In the genomic region with DNA sequence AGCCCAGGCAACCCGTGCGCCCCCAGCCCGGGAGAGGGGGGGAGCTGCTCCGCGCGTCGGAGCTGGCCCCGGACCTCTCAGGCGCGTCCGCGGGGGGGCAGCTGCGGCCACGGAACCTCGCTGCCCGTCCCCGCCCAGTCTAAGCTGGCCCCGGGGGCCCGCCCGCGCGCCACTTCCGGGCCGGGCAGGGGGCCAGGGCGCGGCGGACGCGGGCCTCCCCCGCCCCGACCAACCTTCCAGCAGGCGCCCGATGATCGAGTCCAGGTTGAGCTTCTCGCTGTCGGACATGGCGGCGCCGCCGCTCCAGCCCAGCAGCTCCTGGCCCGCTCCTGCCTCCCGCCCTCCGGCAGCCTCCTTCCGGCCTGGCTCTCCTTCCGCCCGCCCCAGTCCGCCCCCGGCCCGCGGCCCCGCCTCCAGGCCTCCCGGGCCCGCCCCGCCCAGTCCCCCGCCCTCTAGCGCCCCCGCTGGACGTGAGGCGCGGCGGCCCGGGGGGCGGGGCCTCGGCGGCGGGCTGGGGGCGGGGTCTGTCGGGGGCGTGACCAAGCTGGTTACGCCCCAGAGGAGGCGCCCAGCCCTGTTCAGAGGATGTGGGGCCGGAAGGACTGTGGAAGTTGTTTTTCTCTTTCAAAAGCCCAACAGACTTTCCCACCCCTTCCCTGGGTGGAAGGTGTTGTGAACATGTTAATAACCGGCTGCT, we compare ENCODE assay signal across 8 cellular contexts. TPM values are rescaled to one million over a fixed set of nuclear protein-coding genes. Genes with fewer than 3 reads are reported as not detected.
A peak's percentile ranks its signal among the peaks of the same experiment; 100 is the strongest.
DNase-seq lines count a peak whose midpoint lies in the region; ATAC-seq, FAIRE-seq and TF ChIP-seq lines count a peak whose summit lies in the region.

Gene PPP1CA (minus strand): TSS at position 364 of the 697 bp plus-strand sequence. CDS start 76 bp downstream, at position 288.

- peak; percentile 27 for DNase-seq in BJ (ENCODE audit: low read depth)
- DNase-seq in GM19239 (ENCODE audit: insufficient read length, low spot score): peak; percentile 98
- peak; percentile 90 for DNase-seq in NCI-H748 (lab: John Stamatoyannopoulos, UW; ENCODE audit: unreplicated experiment)
- DNase-seq in activated CD4-positive, alpha-beta T cell treated with anti-CD3 and anti-CD28 coated beads, Interleukin-2, amount 10 ng/mL, durations not matched to agents 7 days and 5 days: peak; percentile 90
- DNase-seq in cortex of kidney (lab: John Stamatoyannopoulos, UW): peak; percentile 61
- peak; percentile 92 for DNase-seq in left lobe of liver (ENCODE audit: low spot score)
- peak; percentile 90 to 91 for DNase-seq in stimulated activated CD4-positive, alpha-beta T cell treated with anti-CD3 and anti-CD28 coated beads, Interleukin-2, amount 100 ng/mL, for 24 hours

- H3K36me3 Mint-ChIP-seq in activated CD4-positive, alpha-beta T cell treated with anti-CD3 and anti-CD28 coated beads, Interleukin-2, amount 10 ng/mL, durations not matched to agents 7 days and 5 days (ENCODE audit: low read depth): peaks cover 58% of the 10 kb centered on the region

- TF ChIP-seq CTCF in BJ (IDR thresholded peaks at IDR 0.05; ENCODE audit: insufficient read depth, low read depth, low read length): 0 out of 2 replicates have a peak, but pooled peaks have one; percentile 7

- H3K4me1 Mint-ChIP-seq in activated CD4-positive, alpha-beta T cell treated with anti-CD3 and anti-CD28 coated beads, Interleukin-2, amount 10 ng/mL, durations not matched to agents 7 days and 5 days: peaks cover 61% of the 10 kb centered on the region

- H3K27me3 Mint-ChIP-seq in activated CD4-positive, alpha-beta T cell treated with anti-CD3 and anti-CD28 coated beads, Interleukin-2, amount 10 ng/mL, durations not matched to agents 7 days and 5 days: no peaks in the 10 kb centered on the region

- FAIRE-seq in GM19239 (lab: Jason Lieb, UNC): peak; percentile 91

- H3K9me3 Mint-ChIP-seq in activated CD4-positive, alpha-beta T cell treated with anti-CD3 and anti-CD28 coated beads, Interleukin-2, amount 10 ng/mL, durations not matched to agents 7 days and 5 days: no peaks in the 10 kb centered on the region

- peak within 1 kb of the TSS; percentile 98 for H3K4me3 ChIP-seq in BJ (ENCODE audit: low read depth, low read length)

- H3K27me3 ChIP-seq in BJ (ENCODE audit: control insufficient read depth, insufficient read depth, low read length): no peaks in the 10 kb centered on the region

- peak; percentile 64 for ATAC-seq in HG03442 (IDR thresholded peaks at IDR 0.05; ENCODE audit: unreplicated experiment)
- ATAC-seq in left lobe of liver: peak; percentile 90

- H3K27ac Mint-ChIP-seq in activated CD4-positive, alpha-beta T cell treated with anti-CD3 and anti-CD28 coated beads, Interleukin-2, amount 10 ng/mL, durations not matched to agents 7 days and 5 days: peak within 1 kb of the TSS; percentile 97

- POLR2A ChIA-PET in BJ (lab: Charles Lee): interaction anchor here (0.5 to 1.5 kb wide), 4 partner anchors 10 to 66 kb away, joined by 3 to 29 read pairs (median 16); partner anchors contain the start of genes CLCF1 and RAD9A
- POLR2A ChIA-PET in activated CD4-positive, alpha-beta T cell treated with anti-CD3 and anti-CD28 coated beads, Interleukin-2, amount 10 ng/mL, durations not matched to agents 7 days and 5 days (lab: Charles Lee): interaction anchor here (0.6 to 2.2 kb wide), 5 partner anchors 10 to 161 kb away, joined by 6 to 10 read pairs (median 6); partner anchors contain the start of genes PTPRCAP, RAD9A and TMEM134

- H3K4me3 Mint-ChIP-seq in activated CD4-positive, alpha-beta T cell treated with anti-CD3 and anti-CD28 coated beads, Interleukin-2, amount 10 ng/mL, durations not matched to agents 7 days and 5 days: peak within 1 kb of the TSS; percentile 95

- peaks cover 24% of the 10 kb centered on the region for H3K36me3 ChIP-seq in BJ (ENCODE audit: control insufficient read depth, insufficient read depth, low read length)

- CTCF ChIA-PET in BJ (lab: Yijun Ruan, JAX): interaction anchor here (0.8 to 2.7 kb wide), 26 partner anchors 10 to 113 kb away, joined by 3 to 16 read pairs (median 4); partner anchors contain the start of genes CLCF1, CORO1B, PITPNM1 and RAD9A
- CTCF ChIA-PET in activated CD4-positive, alpha-beta T cell treated with anti-CD3 and anti-CD28 coated beads, Interleukin-2, amount 10 ng/mL, durations not matched to agents 7 days and 5 days (lab: Charles Lee): interaction anchor here (0.5 to 38.4 kb wide), 44 partner anchors 10 to 282 kb away, joined by 3 to 841 read pairs (median 5); partner anchors contain the start of genes AIP, CARNS1, CLCF1 and KDM2A

RNA-seq across cellular contexts. Expression of gene PPP1CA, which starts in this region (rescaled TPM):
- 146 and 233 TPM in 2 replicates for polyA plus RNA-seq in BJ (2011; rRNA removed)
- polyA minus RNA-seq in BJ (2011; rRNA and poly(A)+ RNA removed): 104 and 141 TPM in 2 replicates
- total RNA-seq in activated CD4-positive, alpha-beta T cell treated with anti-CD3 and anti-CD28 coated beads, Interleukin-2, amount 10 ng/mL, durations not matched to agents 7 days and 5 days: 100 to 1,000 TPM; 301 to 331 TPM
- 63.1 TPM for total RNA-seq in left lobe of liver

Comparison
In these comparisons a context has a peak if more than half of its experiments do, and no peak if none do; other contexts are left out.
1. Peak in every context shown above with its lines: DNase-seq, ATAC-seq and H3K4me3 ChIP-seq.
2. DNase-seq: peak in every context shown above with its lines; median percentile 98 in GM19239; 92 in left lobe of liver; 90 in stimulated activated CD4-positive, alpha-beta T cell treated with anti-CD3 and anti-CD28 coated beads, Interleukin-2, amount 100 ng/mL, for 24 hours; 90 in NCI-H748; 90 in activated CD4-positive, alpha-beta T cell treated with anti-CD3 and anti-CD28 coated beads, Interleukin-2, amount 10 ng/mL, durations not matched to agents 7 days and 5 days; 61 in cortex of kidney; 27 in BJ.